In the genomic region with DNA sequence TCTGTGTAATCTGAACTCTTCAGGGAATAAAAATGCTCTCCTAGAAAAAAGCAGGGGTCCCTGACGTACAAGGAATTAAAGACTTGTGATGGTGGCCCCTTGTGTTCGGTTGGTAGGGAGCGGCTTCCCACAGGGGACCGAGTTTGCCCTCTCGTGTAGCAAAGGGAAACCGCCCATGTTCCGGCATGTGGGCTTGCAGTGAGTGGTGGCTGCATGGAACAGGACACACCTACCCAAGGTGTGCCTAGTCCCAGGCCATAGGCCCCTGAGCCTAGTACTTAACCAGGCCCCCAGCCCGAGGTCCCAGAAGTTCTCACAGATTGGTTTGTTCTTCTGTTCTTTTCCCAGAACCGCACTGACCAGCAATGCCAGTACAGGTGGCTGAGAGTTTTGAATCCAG, we compare ENCODE assay signal across 1 cellular context.
TF ChIP-seq lines count a peak whose summit lies in the region.

No MANE protein-coding gene starts in this region.

TF ChIP-seq in WTC11, 78 proteins besides CTCF, POLR2A, EP300 and RAD21 (continued from another document):
- TF ChIP-seq, protein P1, sequence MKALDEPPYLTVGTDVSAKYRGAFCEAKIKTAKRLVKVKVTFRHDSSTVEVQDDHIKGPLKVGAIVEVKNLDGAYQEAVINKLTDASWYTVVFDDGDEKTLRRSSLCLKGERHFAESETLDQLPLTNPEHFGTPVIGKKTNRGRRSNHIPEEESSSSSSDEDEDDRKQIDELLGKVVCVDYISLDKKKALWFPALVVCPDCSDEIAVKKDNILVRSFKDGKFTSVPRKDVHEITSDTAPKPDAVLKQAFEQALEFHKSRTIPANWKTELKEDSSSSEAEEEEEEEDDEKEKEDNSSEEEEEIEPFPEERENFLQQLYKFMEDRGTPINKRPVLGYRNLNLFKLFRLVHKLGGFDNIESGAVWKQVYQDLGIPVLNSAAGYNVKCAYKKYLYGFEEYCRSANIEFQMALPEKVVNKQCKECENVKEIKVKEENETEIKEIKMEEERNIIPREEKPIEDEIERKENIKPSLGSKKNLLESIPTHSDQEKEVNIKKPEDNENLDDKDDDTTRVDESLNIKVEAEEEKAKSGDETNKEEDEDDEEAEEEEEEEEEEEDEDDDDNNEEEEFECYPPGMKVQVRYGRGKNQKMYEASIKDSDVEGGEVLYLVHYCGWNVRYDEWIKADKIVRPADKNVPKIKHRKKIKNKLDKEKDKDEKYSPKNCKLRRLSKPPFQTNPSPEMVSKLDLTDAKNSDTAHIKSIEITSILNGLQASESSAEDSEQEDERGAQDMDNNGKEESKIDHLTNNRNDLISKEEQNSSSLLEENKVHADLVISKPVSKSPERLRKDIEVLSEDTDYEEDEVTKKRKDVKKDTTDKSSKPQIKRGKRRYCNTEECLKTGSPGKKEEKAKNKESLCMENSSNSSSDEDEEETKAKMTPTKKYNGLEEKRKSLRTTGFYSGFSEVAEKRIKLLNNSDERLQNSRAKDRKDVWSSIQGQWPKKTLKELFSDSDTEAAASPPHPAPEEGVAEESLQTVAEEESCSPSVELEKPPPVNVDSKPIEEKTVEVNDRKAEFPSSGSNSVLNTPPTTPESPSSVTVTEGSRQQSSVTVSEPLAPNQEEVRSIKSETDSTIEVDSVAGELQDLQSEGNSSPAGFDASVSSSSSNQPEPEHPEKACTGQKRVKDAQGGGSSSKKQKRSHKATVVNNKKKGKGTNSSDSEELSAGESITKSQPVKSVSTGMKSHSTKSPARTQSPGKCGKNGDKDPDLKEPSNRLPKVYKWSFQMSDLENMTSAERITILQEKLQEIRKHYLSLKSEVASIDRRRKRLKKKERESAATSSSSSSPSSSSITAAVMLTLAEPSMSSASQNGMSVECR (CRISPR knock-in tag; IDR thresholded peaks at IDR 0.05; ENCODE audit: borderline replicate concordance): no peak
- no peak for TF ChIP-seq SOX15 (CRISPR knock-in tag; IDR thresholded peaks at IDR 0.05)
- TF ChIP-seq ELF4 (CRISPR knock-in tag; IDR thresholded peaks at IDR 0.05; ENCODE audit: low read depth): no peak
- TF ChIP-seq, protein P2, sequence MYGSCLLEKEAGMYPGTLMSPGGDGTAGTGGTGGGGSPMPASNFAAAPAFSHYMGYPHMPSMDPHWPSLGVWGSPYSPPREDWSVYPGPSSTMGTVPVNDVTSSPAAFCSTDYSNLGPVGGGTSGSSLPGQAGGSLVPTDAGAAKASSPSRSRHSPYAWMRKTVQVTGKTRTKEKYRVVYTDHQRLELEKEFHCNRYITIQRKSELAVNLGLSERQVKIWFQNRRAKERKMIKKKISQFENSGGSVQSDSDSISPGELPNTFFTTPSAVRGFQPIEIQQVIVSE (CRISPR knock-in tag; IDR thresholded peaks at IDR 0.05; ENCODE audit: borderline replicate concordance): no peak
- TF ChIP-seq, protein P3, sequence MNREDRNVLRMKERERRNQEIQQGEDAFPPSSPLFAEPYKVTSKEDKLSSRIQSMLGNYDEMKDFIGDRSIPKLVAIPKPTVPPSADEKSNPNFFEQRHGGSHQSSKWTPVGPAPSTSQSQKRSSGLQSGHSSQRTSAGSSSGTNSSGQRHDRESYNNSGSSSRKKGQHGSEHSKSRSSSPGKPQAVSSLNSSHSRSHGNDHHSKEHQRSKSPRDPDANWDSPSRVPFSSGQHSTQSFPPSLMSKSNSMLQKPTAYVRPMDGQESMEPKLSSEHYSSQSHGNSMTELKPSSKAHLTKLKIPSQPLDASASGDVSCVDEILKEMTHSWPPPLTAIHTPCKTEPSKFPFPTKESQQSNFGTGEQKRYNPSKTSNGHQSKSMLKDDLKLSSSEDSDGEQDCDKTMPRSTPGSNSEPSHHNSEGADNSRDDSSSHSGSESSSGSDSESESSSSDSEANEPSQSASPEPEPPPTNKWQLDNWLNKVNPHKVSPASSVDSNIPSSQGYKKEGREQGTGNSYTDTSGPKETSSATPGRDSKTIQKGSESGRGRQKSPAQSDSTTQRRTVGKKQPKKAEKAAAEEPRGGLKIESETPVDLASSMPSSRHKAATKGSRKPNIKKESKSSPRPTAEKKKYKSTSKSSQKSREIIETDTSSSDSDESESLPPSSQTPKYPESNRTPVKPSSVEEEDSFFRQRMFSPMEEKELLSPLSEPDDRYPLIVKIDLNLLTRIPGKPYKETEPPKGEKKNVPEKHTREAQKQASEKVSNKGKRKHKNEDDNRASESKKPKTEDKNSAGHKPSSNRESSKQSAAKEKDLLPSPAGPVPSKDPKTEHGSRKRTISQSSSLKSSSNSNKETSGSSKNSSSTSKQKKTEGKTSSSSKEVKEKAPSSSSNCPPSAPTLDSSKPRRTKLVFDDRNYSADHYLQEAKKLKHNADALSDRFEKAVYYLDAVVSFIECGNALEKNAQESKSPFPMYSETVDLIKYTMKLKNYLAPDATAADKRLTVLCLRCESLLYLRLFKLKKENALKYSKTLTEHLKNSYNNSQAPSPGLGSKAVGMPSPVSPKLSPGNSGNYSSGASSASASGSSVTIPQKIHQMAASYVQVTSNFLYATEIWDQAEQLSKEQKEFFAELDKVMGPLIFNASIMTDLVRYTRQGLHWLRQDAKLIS (CRISPR knock-in tag; IDR thresholded peaks at IDR 0.05; ENCODE audit: borderline replicate concordance): no peak
- TF ChIP-seq, protein P4, sequence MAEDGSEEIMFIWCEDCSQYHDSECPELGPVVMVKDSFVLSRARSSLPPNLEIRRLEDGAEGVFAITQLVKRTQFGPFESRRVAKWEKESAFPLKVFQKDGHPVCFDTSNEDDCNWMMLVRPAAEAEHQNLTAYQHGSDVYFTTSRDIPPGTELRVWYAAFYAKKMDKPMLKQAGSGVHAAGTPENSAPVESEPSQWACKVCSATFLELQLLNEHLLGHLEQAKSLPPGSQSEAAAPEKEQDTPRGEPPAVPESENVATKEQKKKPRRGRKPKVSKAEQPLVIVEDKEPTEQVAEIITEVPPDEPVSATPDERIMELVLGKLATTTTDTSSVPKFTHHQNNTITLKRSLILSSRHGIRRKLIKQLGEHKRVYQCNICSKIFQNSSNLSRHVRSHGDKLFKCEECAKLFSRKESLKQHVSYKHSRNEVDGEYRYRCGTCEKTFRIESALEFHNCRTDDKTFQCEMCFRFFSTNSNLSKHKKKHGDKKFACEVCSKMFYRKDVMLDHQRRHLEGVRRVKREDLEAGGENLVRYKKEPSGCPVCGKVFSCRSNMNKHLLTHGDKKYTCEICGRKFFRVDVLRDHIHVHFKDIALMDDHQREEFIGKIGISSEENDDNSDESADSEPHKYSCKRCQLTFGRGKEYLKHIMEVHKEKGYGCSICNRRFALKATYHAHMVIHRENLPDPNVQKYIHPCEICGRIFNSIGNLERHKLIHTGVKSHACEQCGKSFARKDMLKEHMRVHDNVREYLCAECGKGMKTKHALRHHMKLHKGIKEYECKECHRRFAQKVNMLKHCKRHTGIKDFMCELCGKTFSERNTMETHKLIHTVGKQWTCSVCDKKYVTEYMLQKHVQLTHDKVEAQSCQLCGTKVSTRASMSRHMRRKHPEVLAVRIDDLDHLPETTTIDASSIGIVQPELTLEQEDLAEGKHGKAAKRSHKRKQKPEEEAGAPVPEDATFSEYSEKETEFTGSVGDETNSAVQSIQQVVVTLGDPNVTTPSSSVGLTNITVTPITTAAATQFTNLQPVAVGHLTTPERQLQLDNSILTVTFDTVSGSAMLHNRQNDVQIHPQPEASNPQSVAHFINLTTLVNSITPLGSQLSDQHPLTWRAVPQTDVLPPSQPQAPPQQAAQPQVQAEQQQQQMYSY (CRISPR knock-in tag; IDR thresholded peaks at IDR 0.05): no peak
- no peak for TF ChIP-seq FOXJ3 (CRISPR knock-in tag; IDR thresholded peaks at IDR 0.05; ENCODE audit: borderline replicate concordance)
- TF ChIP-seq NR2C2 (CRISPR knock-in tag; IDR thresholded peaks at IDR 0.05): no peak
- TF ChIP-seq OVOL2 (CRISPR knock-in tag; IDR thresholded peaks at IDR 0.05; ENCODE audit: borderline replicate concordance): no peak
- no peak for TF ChIP-seq ESRRA (CRISPR knock-in tag; IDR thresholded peaks at IDR 0.05; ENCODE audit: borderline replicate concordance)
- no peak for TF ChIP-seq TCF7 (CRISPR knock-in tag; IDR thresholded peaks at IDR 0.05; ENCODE audit: low read depth)
